In the genomic region with DNA sequence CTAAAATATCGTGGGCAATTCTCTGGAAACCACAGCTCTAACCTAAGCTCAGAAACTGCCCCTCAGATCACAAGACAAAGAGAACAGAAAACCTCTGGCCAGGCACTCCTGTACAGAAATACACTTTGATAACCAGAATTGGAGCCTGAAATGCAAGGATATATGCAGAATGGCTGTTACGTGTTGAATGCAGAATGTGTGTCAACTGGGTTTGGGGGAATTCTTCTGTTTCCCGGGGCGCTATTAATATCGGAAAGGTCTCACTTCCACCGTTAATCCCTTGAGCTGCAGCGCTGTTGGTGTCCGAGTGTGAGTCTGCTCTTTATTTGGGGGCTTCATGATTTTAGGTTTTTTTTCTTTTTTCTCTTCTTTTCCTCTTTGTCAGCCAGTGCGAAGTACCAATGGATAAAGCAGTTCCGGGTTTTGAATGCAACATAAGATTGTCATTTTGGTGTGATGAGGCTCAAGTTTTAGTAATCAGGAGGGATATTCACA, we compare ENCODE assay signal across 8 cellular contexts. TPM values are rescaled to one million over a fixed set of nuclear protein-coding genes. Genes with fewer than 3 reads are reported as not detected.
DNase-seq lines count a peak whose midpoint lies in the region; ATAC-seq and TF ChIP-seq lines count a peak whose summit lies in the region.

No MANE protein-coding gene starts in this region.

- ATAC-seq in GM18498 (IDR thresholded peaks at IDR 0.05; ENCODE audit: unreplicated experiment) (peak; percentile 9), HG03439 (IDR thresholded peaks at IDR 0.05; ENCODE audit: unreplicated experiment) (peak; percentile 11)
- ATAC-seq in activated naive CD4-positive, alpha-beta T cell treated with anti-CD3 and anti-CD28 coated beads, Interleukin-2, amount 50 U/mL, for 72 hours, result peak in 1 of 2 donors; percentile 1
- ATAC-seq in stimulated activated naive CD8-positive, alpha-beta T cell treated with anti-CD3 and anti-CD28 coated beads, Interleukin-15, amount 100 ng/mL, for 72 hours, result no peak

- DNase-seq in AG04450 (ENCODE audit: low read depth, low spot score), result no peak
- DNase-seq in activated naive CD4-positive, alpha-beta T cell treated with anti-CD3 and anti-CD28 coated beads, Interleukin-2, amount 50 U/mL, for 72 hours (ENCODE audit: low spot score in 2 of 2), result no peak
- peak; percentile 16 for DNase-seq in iPS-NIHi11 (ENCODE audit: low spot score)
- DNase-seq in stimulated activated naive CD8-positive, alpha-beta T cell treated with anti-CD3 and anti-CD28 coated beads, Interleukin-15, amount 100 ng/mL, for 72 hours, result no peak
- no peak for DNase-seq in DMS153 (lab: John Stamatoyannopoulos, UW)
- DNase-seq in GM19240 (ENCODE audit: insufficient read length, low spot score), result no peak

- peak overlapping the region; percentile 62 for H3K27ac ChIP-seq in AG04450 (ENCODE audit: low read depth, low read length)

- no peaks in the 10 kb centered on the region for H3K27me3 Mint-ChIP-seq in stimulated activated naive CD8-positive, alpha-beta T cell treated with anti-CD3 and anti-CD28 coated beads, Interleukin-15, amount 100 ng/mL, for 72 hours

- H3K4me1 Mint-ChIP-seq in stimulated activated naive CD8-positive, alpha-beta T cell treated with anti-CD3 and anti-CD28 coated beads, Interleukin-15, amount 100 ng/mL, for 72 hours, result peaks cover 50% of the 10 kb centered on the region

- H3K4me3 ChIP-seq in AG04450 (ENCODE audit: low read depth, low read length), result peak overlapping the region; percentile 87

- H3K27ac Mint-ChIP-seq in activated naive CD4-positive, alpha-beta T cell treated with anti-CD3 and anti-CD28 coated beads, Interleukin-2, amount 50 U/mL, for 72 hours, result peak overlapping the region; percentile 51 to 85
- peak overlapping the region; percentile 85 to 95 for H3K27ac Mint-ChIP-seq in stimulated activated naive CD8-positive, alpha-beta T cell treated with anti-CD3 and anti-CD28 coated beads, Interleukin-15, amount 100 ng/mL, for 72 hours

- POLR2A ChIA-PET in AG04450 (lab: Yijun Ruan, JAX), result interaction anchor here (1.4 to 2.1 kb wide), 3 partner anchors 8 to 37 kb away, joined by 7 to 11 read pairs (median 9); no protein-coding TSS in a partner anchor

- CTCF ChIA-PET in AG04450 (lab: Charles Lee), result interaction anchor here (1.2 to 2.2 kb wide), 3 partner anchors 8 to 971 kb away, joined by 3 to 15 read pairs (median 14); no protein-coding TSS in a partner anchor

- peak overlapping the region; percentile 93 to 98 for H3K4me3 Mint-ChIP-seq in stimulated activated naive CD8-positive, alpha-beta T cell treated with anti-CD3 and anti-CD28 coated beads, Interleukin-15, amount 100 ng/mL, for 72 hours

- H3K9me3 ChIP-seq in AG04450 (ENCODE audit: control insufficient read depth, insufficient read depth, low read length), result peaks cover 3% of the 10 kb centered on the region; the same call in 1 of the 2 replicates

- H3K9me3 Mint-ChIP-seq in activated naive CD4-positive, alpha-beta T cell treated with anti-CD3 and anti-CD28 coated beads, Interleukin-2, amount 50 U/mL, for 72 hours, result peaks cover 0 to 5% of the 10 kb centered on the region in 2 donors
- H3K9me3 Mint-ChIP-seq in stimulated activated naive CD8-positive, alpha-beta T cell treated with anti-CD3 and anti-CD28 coated beads, Interleukin-15, amount 100 ng/mL, for 72 hours, result peaks cover under 1 to 11% of the 10 kb centered on the region in 2 donors

- no peak for TF ChIP-seq CTCF in AG04450 (IDR thresholded peaks at IDR 0.05; ENCODE audit: low read depth, low read length)

- H3K27me3 ChIP-seq in AG04450 (ENCODE audit: control insufficient read depth, insufficient read depth, low read length), result no peaks in the 10 kb centered on the region

- H3K36me3 Mint-ChIP-seq in activated naive CD4-positive, alpha-beta T cell treated with anti-CD3 and anti-CD28 coated beads, Interleukin-2, amount 50 U/mL, for 72 hours, result peaks cover 8 to 33% of the 10 kb centered on the region in 2 donors

RNA-seq across cellular contexts. Expression of a gene that starts 1.2 kb away (rescaled TPM):
- 7.6 and 8.1 TPM in 2 replicates for polyA plus RNA-seq in AG04450 (2011; rRNA removed)
- polyA minus RNA-seq in AG04450 (2011; rRNA and poly(A)+ RNA removed), result 13.3 and 16.2 TPM in 2 replicates
- total RNA-seq in activated naive CD4-positive, alpha-beta T cell treated with anti-CD3 and anti-CD28 coated beads, Interleukin-2, amount 50 U/mL, for 72 hours, result 10 to 100 TPM; 24.7 to 54.8 TPM
